Comparison of ENCODE assay signal across 8 cellular contexts in the genomic region with DNA sequence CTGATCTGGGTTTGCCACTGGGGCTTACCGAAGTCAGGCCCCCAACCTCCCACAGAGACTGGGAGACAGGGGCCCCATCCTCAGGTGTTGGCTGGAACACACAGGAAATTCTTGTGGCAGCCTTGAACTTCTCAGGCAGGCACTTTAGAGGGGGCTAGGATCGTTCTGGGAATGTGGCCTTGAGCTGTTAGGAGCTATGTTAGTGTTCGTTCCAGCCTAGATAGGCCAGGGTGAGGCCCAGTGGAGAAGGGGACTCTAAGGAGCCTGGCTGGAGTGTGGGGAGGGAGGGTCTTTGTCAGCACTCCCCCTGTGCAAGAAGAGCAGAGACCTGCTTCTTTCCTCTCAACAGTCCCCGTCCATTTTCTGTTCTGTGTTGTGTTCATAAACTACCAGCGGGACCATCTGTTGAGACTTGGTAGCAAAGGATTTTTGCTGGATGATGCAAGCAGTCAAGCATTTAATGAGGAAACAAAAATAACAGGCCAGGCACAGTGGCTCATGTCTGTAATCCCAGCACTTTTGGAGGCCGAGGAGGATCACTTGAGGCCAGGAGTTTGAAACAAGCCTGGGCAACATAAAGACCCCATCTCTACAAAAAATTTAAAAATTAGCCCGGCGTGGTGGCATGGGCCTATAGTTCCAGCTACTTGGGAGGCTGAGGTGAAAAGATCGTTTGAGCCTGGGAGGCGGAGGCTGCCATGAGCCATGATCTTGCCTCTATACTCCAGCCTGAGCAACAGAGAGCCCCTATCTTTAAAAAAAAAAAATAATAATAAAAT. TPM values are rescaled to one million over a fixed set of nuclear protein-coding genes. Genes with fewer than 3 reads are reported as not detected.
DNase-seq lines count a peak whose midpoint lies in the region; ATAC-seq and TF ChIP-seq lines count a peak whose summit lies in the region.

No MANE protein-coding gene starts in this region.

- DNase-seq in Ammon's horn (ENCODE audit: low spot score) (peak; percentile 61), HS-5 (ENCODE audit: low read depth) (peak; percentile 66), UCSD-AML1 (lab: John Stamatoyannopoulos, UW; ENCODE audit: unreplicated experiment) (peak; percentile 47), fibroblast of gingiva (ENCODE audit: low read depth) (peak; percentile 87), omental fat pad (ENCODE audit: low spot score) (no peak), NCI-H1930 (lab: John Stamatoyannopoulos, UW) (no peak), NCI-H774 (lab: John Stamatoyannopoulos, UW) (no peak)

- no peak for TF ChIP-seq CTCF in omental fat pad (IDR thresholded peaks at IDR 0.05)

- ATAC-seq in omental fat pad (ENCODE audit: low FRiP score) (peak; percentile 49), HG03460 (IDR thresholded peaks at IDR 0.05; ENCODE audit: unreplicated experiment) (no peak)

RNA-seq across cellular contexts. Expression of a gene that starts 1.5 kb away (rescaled TPM):
- 10 to 100 TPM; 10.1 to 24.4 (median 15.1) TPM for total RNA-seq in omental fat pad

RNA-seq across cellular contexts. Expression of a gene that starts 1.5 kb away (rescaled TPM):
- 100 to 1,000 TPM; 166 to 214 (median 180) TPM for total RNA-seq in omental fat pad

Comparison
In these comparisons a context has a peak if more than half of its experiments do, and no peak if none do; other contexts are left out.
1. DNase-seq: peak in Ammon's horn (single experiment), HS-5 (single experiment), UCSD-AML1 (single experiment) and fibroblast of gingiva (single experiment); none in omental fat pad (single experiment), NCI-H1930 (0 of 2) and NCI-H774 (single experiment).